12 cellular contexts compared by ENCODE assay signal in the genomic region with DNA sequence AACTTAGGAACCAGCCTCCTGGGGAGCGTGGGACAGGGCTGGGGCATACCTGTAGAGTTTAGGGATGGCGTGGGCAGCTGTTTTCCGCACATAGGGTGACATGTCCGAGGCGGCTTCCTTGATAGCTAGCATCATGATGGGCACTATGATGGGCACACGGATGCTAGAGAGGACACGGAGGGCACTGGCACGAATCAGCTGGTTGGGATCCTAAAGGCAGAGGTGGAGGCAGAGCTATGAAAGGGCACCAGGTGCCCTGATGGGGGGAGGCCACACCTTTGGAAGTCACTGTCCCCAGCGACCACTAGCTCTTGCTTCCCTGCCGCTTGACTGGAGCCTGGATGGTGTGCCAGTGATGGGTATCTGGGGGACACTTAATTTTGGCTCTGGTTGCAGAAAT. TPM values are rescaled to one million over a fixed set of nuclear protein-coding genes. Genes with fewer than 3 reads are reported as not detected.
DNase-seq lines count a peak whose midpoint lies in the region; ATAC-seq and TF ChIP-seq lines count a peak whose summit lies in the region.
"Had no signal": no experiment of that assay in that cellular context is flagged by ENCODE, and none has a peak within 500 bp of the region (broad histone marks: within the 10 kb centered on the region; RNA-seq: fewer than 3 reads in every experiment).

No MANE protein-coding gene starts in this region.

- no peak overlapping the region for H3K4me2 ChIP-seq in neural progenitor cell

- DNase-seq in NCI-H2171 (lab: John Stamatoyannopoulos, UW): peak; percentile 33
- DNase-seq in NCI-H2171 treated with DMSO at 0.1 percent for 48 hours (lab: John Stamatoyannopoulos, UW): no peak
- peak; percentile 6 for DNase-seq in NCI-H69 (lab: John Stamatoyannopoulos, UW)
- no peak for DNase-seq in central memory CD8-positive, alpha-beta T cell (ENCODE audit: low spot score in 2 of 2)
- DNase-seq in neural progenitor cell (ENCODE audit: low spot score): no peak
- no peak for DNase-seq in COR-L47 (lab: John Stamatoyannopoulos, UW)
- no peak for DNase-seq in NCI-H1105 (lab: John Stamatoyannopoulos, UW)
- no peak for DNase-seq in GM10266 (ENCODE audit: extremely low spot score)
- DNase-seq: DND-41 had no signal

- no peaks in the 10 kb centered on the region for H3K9me3 Mint-ChIP-seq in central memory CD8-positive, alpha-beta T cell
- peaks cover 3% of the 10 kb centered on the region for H3K9me3 Mint-ChIP-seq in neural progenitor cell

- H4K20me1 ChIP-seq in neural progenitor cell (ENCODE audit: low read depth): no peaks in the 10 kb centered on the region

- H3K79me2 ChIP-seq in neural progenitor cell (ENCODE audit: low read depth): no peaks in the 10 kb centered on the region

- no peaks in the 10 kb centered on the region for H3K4me1 ChIP-seq in neural progenitor cell

- H3K9me3 ChIP-seq in neural progenitor cell (ENCODE audit: low read depth): no peaks in the 10 kb centered on the region
- H3K9me3 ChIP-seq: A549, adrenal gland, thoracic aorta had no signal

- ATAC-seq in central memory CD8-positive, alpha-beta T cell (replicated peaks; ENCODE audit: extremely low read depth, poor library complexity, severe bottlenecking): no peak

- H3F3A ChIP-seq in neural progenitor cell (ENCODE audit: low read depth): no peaks in the 10 kb centered on the region

- TF ChIP-seq CTCF in neural progenitor cell (IDR thresholded peaks at IDR 0.05) (no peak), GM10266 (IDR thresholded peaks at IDR 0.05; ENCODE audit: control insufficient read depth, insufficient read depth, low read depth, missing control alignments) (no peak)

- H3K36me3 Mint-ChIP-seq in central memory CD8-positive, alpha-beta T cell (ENCODE audit: insufficient read depth): peaks cover 2% of the 10 kb centered on the region
- no peaks in the 10 kb centered on the region for H3K36me3 Mint-ChIP-seq in neural progenitor cell

- no peak overlapping the region for H3K9ac ChIP-seq in neural progenitor cell

- no peak overlapping the region for H3K27ac ChIP-seq in neural progenitor cell
- H3K27ac ChIP-seq: thoracic aorta had no signal

- H2AFZ ChIP-seq in neural progenitor cell (replicated peaks): no peak overlapping the region

- peak overlapping the region; percentile 66 for H3K4me3 ChIP-seq in neural progenitor cell

- peak overlapping the region; percentile 82 for H3K4me3 Mint-ChIP-seq in central memory CD8-positive, alpha-beta T cell
- H3K4me3 Mint-ChIP-seq in neural progenitor cell: peak overlapping the region; percentile 79

- peaks cover 60% of the 10 kb centered on the region for H3K27me3 ChIP-seq in neural progenitor cell

- H3K27ac Mint-ChIP-seq in central memory CD8-positive, alpha-beta T cell (ENCODE audit: low read depth): peak overlapping the region; percentile 90
- no peak overlapping the region for H3K27ac Mint-ChIP-seq in neural progenitor cell

- no peaks in the 10 kb centered on the region for H3K36me3 ChIP-seq in neural progenitor cell
- H3K36me3 ChIP-seq: adrenal gland, thoracic aorta had no signal

- H3K4me1 Mint-ChIP-seq in central memory CD8-positive, alpha-beta T cell: peaks cover 15% of the 10 kb centered on the region
- H3K4me1 Mint-ChIP-seq in neural progenitor cell: peaks cover 4% of the 10 kb centered on the region

- H3K27me3 Mint-ChIP-seq in central memory CD8-positive, alpha-beta T cell: no peaks in the 10 kb centered on the region
- H3K27me3 Mint-ChIP-seq in neural progenitor cell (ENCODE audit: insufficient read depth, low read depth): peaks cover 47% of the 10 kb centered on the region

RNA-seq across cellular contexts. Expression of a gene that starts 28.3 kb away (rescaled TPM):
- 0.97 and 1.7 TPM in 2 replicates for total RNA-seq in neural progenitor cell (ENCODE audit: low replicate concordance)

RNA-seq across cellular contexts. Expression of a gene that starts 34.2 kb away (rescaled TPM):
- 2.1 and 5.8 TPM in 2 replicates for total RNA-seq in neural progenitor cell (ENCODE audit: low replicate concordance)

Comparison
In these comparisons a context has a peak if more than half of its experiments do, and no peak if none do; other contexts are left out.
1. DNase-seq: peak in NCI-H2171 (single experiment) and NCI-H69 (single experiment); none in NCI-H2171 treated with DMSO at 0.1 percent for 48 hours (single experiment), central memory CD8-positive, alpha-beta T cell (0 of 2), neural progenitor cell (single experiment), COR-L47 (single experiment), NCI-H1105 (single experiment) and GM10266 (single experiment).